In the genomic region with DNA sequence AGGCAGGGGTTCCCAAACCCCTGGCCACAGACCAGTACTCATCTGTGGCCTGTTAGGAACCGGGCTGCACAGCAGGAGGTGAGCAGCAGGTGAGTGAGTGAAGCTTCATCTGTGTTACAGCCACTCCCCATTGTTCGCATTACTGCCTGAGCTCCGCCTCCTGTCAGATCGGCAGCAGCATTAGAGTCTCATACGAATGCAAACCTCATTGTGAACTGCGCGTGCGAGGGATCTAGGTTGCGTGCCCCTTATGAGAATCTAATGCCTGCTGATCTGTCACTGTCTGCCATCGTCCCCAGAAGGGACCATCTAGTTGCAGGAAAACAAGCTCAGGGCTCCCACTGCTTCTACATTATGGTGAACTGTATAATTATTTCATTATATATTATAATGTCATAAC, we compare ENCODE assay signal across 18 cellular contexts. TPM values are rescaled to one million over a fixed set of nuclear protein-coding genes. Genes with fewer than 3 reads are reported as not detected.
"Had no signal": no experiment of that assay in that cellular context is flagged by ENCODE, and none has a peak within 500 bp of the region (broad histone marks: within the 10 kb centered on the region; RNA-seq: fewer than 3 reads in every experiment).

No MANE protein-coding gene starts in this region.

- H3K4me3 ChIP-seq: pancreas, testis had no signal

- DNase-seq: activated CD4-positive, alpha-beta T cell treated with anti-CD3 and anti-CD28 coated beads, Interleukin-2, amount 50 U/mL, for 4 hours; activated effector memory CD4-positive, alpha-beta T cell treated with Interleukin-2 at 50 U/mL for 16 hours; activated T-cell treated with anti-CD3 and anti-CD28 coated beads, Interleukin-2, amount 50 U/mL, for 24 hours; endodermal cell; hippocampal formation; stimulated activated CD4-positive, alpha-beta T cell treated with anti-CD3 and anti-CD28 coated beads, Interleukin-4, amount 100 ng/mL, for 1 hour; stimulated activated CD8-positive, alpha-beta memory T cell treated with anti-CD3 and anti-CD28 coated beads, Interleukin-4, amount 100 ng/mL, for 48 hours; testis had no signal

- H3K27me3 ChIP-seq: pancreas, testis had no signal

- ATAC-seq: activated naive CD4-positive, alpha-beta T cell treated with anti-CD3 and anti-CD28 coated beads, Interleukin-2, amount 50 U/mL, for 72 hours; pancreas had no signal

- H3K9me3 ChIP-seq: pancreas, testis had no signal

- H3K4me1 ChIP-seq: pancreas, testis had no signal

- H3K27ac ChIP-seq: pancreas, testis had no signal

- H3K36me3 ChIP-seq: pancreas had no signal

RNA-seq across cellular contexts. Expression of a gene that starts 39.0 kb away (rescaled TPM):
- total RNA-seq: activated naive CD4-positive, alpha-beta T cell treated with anti-CD3 and anti-CD28 coated beads, Interleukin-2, amount 50 U/mL, for 72 hours; dermis blood vessel endothelial cell; endodermal cell; glomerular endothelial cell; kidney epithelial cell; liver; mesenteric fat pad; pancreas; renal cortical epithelial cell had no signal
- polyA plus RNA-seq: esophagus, liver, neural cell, pancreas had no signal

RNA-seq across cellular contexts. Expression of a gene that starts 43.9 kb away (rescaled TPM):
- total RNA-seq: activated naive CD4-positive, alpha-beta T cell treated with anti-CD3 and anti-CD28 coated beads, Interleukin-2, amount 50 U/mL, for 72 hours; dermis blood vessel endothelial cell; endodermal cell; glomerular endothelial cell; kidney epithelial cell; liver; mesenteric fat pad; pancreas; renal cortical epithelial cell had no signal
- polyA plus RNA-seq: esophagus, liver, neural cell, pancreas had no signal

RNA-seq across cellular contexts. Expression of a gene that starts 46.7 kb away (rescaled TPM):
- total RNA-seq: activated naive CD4-positive, alpha-beta T cell treated with anti-CD3 and anti-CD28 coated beads, Interleukin-2, amount 50 U/mL, for 72 hours; dermis blood vessel endothelial cell; endodermal cell; glomerular endothelial cell; kidney epithelial cell; liver; mesenteric fat pad; pancreas; renal cortical epithelial cell had no signal
- polyA plus RNA-seq: esophagus, liver, neural cell, pancreas had no signal

RNA-seq across cellular contexts. Expression of a gene that starts 51.0 kb away (rescaled TPM):
- total RNA-seq: activated naive CD4-positive, alpha-beta T cell treated with anti-CD3 and anti-CD28 coated beads, Interleukin-2, amount 50 U/mL, for 72 hours; dermis blood vessel endothelial cell; endodermal cell; glomerular endothelial cell; kidney epithelial cell; liver; mesenteric fat pad; pancreas; renal cortical epithelial cell had no signal
- polyA plus RNA-seq: esophagus, liver, neural cell, pancreas had no signal
